ENCODE assay signal across 33 cellular contexts in genomic region chr4:144975718-144976117, GRCh38.
"Had no signal": no experiment of that assay in that cellular context is flagged by ENCODE, and none has a peak within 500 bp of the region (broad histone marks: within the 10 kb centered on the region; RNA-seq: fewer than 3 reads in every experiment).

No MANE protein-coding gene starts in this region.

- H3K27me3 ChIP-seq: adrenal gland, ascending aorta, body of pancreas, brain microvascular endothelial cell, breast epithelium, cardiac muscle cell, colonic mucosa had no signal

- H3K4me1 ChIP-seq: adrenal gland, ascending aorta, body of pancreas, breast epithelium, colonic mucosa had no signal

- H3K36me3 ChIP-seq: adrenal gland, ascending aorta, brain microvascular endothelial cell, breast epithelium, cardiac muscle cell, colonic mucosa had no signal

- H3K4me3 ChIP-seq: adrenal gland, ascending aorta, body of pancreas, breast epithelium, cardiac muscle cell, colonic mucosa had no signal

- ATAC-seq: activated naive CD4-positive, alpha-beta T cell treated with anti-CD3 and anti-CD28 coated beads, Interleukin-2, amount 50 U/mL, for 72 hours; activated naive CD8-positive, alpha-beta T cell treated with anti-CD3 and anti-CD28 coated beads, Interleukin-2, amount 50 U/mL, for 24 hours; activated T-cell treated with anti-CD3 and anti-CD28 coated beads, Interleukin-2, amount 50 U/mL, for 72 hours; activated T-helper 17 cell treated with anti-CD3 and anti-CD28 coated beads, Interleukin-2, amount 50 U/mL, for 72 hours; body of pancreas had no signal

- DNase-seq: activated effector memory CD4-positive, alpha-beta T cell treated with anti-CD3 and anti-CD28 coated beads, Interleukin-2, amount 50 U/mL, for 16 hours; activated effector memory CD4-positive, alpha-beta T cell treated with Interleukin-2 at 50 U/mL for 16 hours; activated gamma-delta T cell; activated gamma-delta T cell treated with Interleukin-2 at 50 U/mL for 16 hours; activated naive CD4-positive, alpha-beta T cell; activated naive CD4-positive, alpha-beta T cell treated with anti-CD3 and anti-CD28 coated beads for 36 hours; activated naive CD4-positive, alpha-beta T cell treated with anti-CD3 and anti-CD28 coated beads, Interleukin-2, amount 10 ng/mL, durations not matched to agents 7 days and 5 days; activated naive CD4-positive, alpha-beta T cell treated with anti-CD3 and anti-CD28 coated beads, Interleukin-2, amount 50 U/mL, for 16 hours; activated naive CD4-positive, alpha-beta T cell treated with Interleukin-2 at 50 U/mL for 16 hours; activated naive CD8-positive, alpha-beta T cell treated with anti-CD3 and anti-CD28 coated beads for 36 hours; activated naive CD8-positive, alpha-beta T cell treated with anti-CD3 and anti-CD28 coated beads, Interleukin-2, amount 10 ng/mL, durations not matched to agents 7 days and 5 days; activated naive CD8-positive, alpha-beta T cell treated with anti-CD3 and anti-CD28 coated beads, Interleukin-2, amount 50 U/mL, for 24 hours; activated T-cell treated with anti-CD3 and anti-CD28 coated beads, Interleukin-2, amount 50 U/mL, for 48 hours; activated T-cell treated with anti-CD3 and anti-CD28 coated beads, Interleukin-2, amount 50 U/mL, for 72 hours; adrenal gland; amniotic stem cell; amygdala; anterior cingulate cortex; aorta; body of pancreas; brain microvascular endothelial cell; caudate nucleus; central memory CD4-positive, alpha-beta T cell; cerebellar nuclear complex; colonic mucosa had no signal

- H3K27ac ChIP-seq: adrenal gland, ascending aorta, body of pancreas, brain microvascular endothelial cell, breast epithelium, cardiac muscle cell, colonic mucosa had no signal

- FAIRE-seq: astrocyte, bronchial epithelial cell, colon had no signal

- H3K9me3 ChIP-seq: body of pancreas, colonic mucosa had no signal
